In genomic region chr3:16647668-16648067, GRCh38 we compare ENCODE assay signal across 39 cellular contexts. TPM values are rescaled to one million over a fixed set of nuclear protein-coding genes. Genes with fewer than 3 reads are reported as not detected.
"Had no signal": no experiment of that assay in that cellular context is flagged by ENCODE, and none has a peak within 500 bp of the region (broad histone marks: within the 10 kb centered on the region; RNA-seq: fewer than 3 reads in every experiment).

No MANE protein-coding gene starts in this region.

- FAIRE-seq: bronchial epithelial cell, colon, endometrium, endothelial cell of umbilical vein had no signal

- H3K4me1 ChIP-seq: ascending aorta, esophagus squamous epithelium, gastrocnemius medialis, heart left ventricle had no signal

- H3K4me1 Mint-ChIP-seq: activated CD4-positive, alpha-beta memory T cell treated with anti-CD3 and anti-CD28 coated beads, Interleukin-2, amount 10 ng/mL, durations not matched to agents 7 days and 5 days; activated CD4-positive, alpha-beta T cell treated with anti-CD3 and anti-CD28 coated beads for 36 hours; activated CD4-positive, alpha-beta T cell treated with anti-CD3 and anti-CD28 coated beads, Interleukin-2, amount 10 ng/mL, durations not matched to agents 7 days and 5 days; activated naive CD4-positive, alpha-beta T cell treated with anti-CD3 and anti-CD28 coated beads, Interleukin-2, amount 10 ng/mL, durations not matched to agents 7 days and 5 days; activated naive CD8-positive, alpha-beta T cell treated with anti-CD3 and anti-CD28 coated beads, Interleukin-2, amount 10 ng/mL, durations not matched to agents 7 days and 5 days; central memory CD8-positive, alpha-beta T cell; T-helper 17 cell had no signal

- H3K9me3 Mint-ChIP-seq: activated CD4-positive, alpha-beta memory T cell treated with anti-CD3 and anti-CD28 coated beads, Interleukin-2, amount 10 ng/mL, durations not matched to agents 7 days and 5 days; activated naive CD4-positive, alpha-beta T cell treated with anti-CD3 and anti-CD28 coated beads, Interleukin-2, amount 10 ng/mL, durations not matched to agents 7 days and 5 days; activated naive CD4-positive, alpha-beta T cell treated with anti-CD3 and anti-CD28 coated beads, Interleukin-2, amount 50 U/mL, for 72 hours; activated naive CD8-positive, alpha-beta T cell treated with anti-CD3 and anti-CD28 coated beads, Interleukin-2, amount 10 ng/mL, durations not matched to agents 7 days and 5 days; activated T-cell treated with anti-CD3 and anti-CD28 coated beads, Interleukin-2, amount 50 U/mL, for 24 hours; activated T-cell treated with anti-CD3 and anti-CD28 coated beads, Interleukin-2, amount 50 U/mL, for 72 hours; central memory CD8-positive, alpha-beta T cell; T-helper 2 cell treated with Interferon-gamma antibody and Interleukin-4, amounts not matched to agents 5 μg/mL and 100 μg/mL, for 36 hours had no signal

- H3K27me3 ChIP-seq: ascending aorta, brain microvascular endothelial cell, esophagus squamous epithelium, gastrocnemius medialis, heart left ventricle had no signal

- H3K36me3 ChIP-seq: ascending aorta, brain microvascular endothelial cell, esophagus squamous epithelium, gastrocnemius medialis, heart left ventricle, WERI-Rb-1 had no signal

- H3K27ac Mint-ChIP-seq: activated CD4-positive, alpha-beta memory T cell treated with anti-CD3 and anti-CD28 coated beads, Interleukin-2, amount 10 ng/mL, durations not matched to agents 7 days and 5 days; activated CD4-positive, alpha-beta T cell treated with anti-CD3 and anti-CD28 coated beads for 36 hours; activated CD4-positive, alpha-beta T cell treated with anti-CD3 and anti-CD28 coated beads, Interleukin-2, amount 10 ng/mL, durations not matched to agents 7 days and 5 days; activated naive CD4-positive, alpha-beta T cell treated with anti-CD3 and anti-CD28 coated beads, Interleukin-2, amount 10 ng/mL, durations not matched to agents 7 days and 5 days; activated naive CD4-positive, alpha-beta T cell treated with anti-CD3 and anti-CD28 coated beads, Interleukin-2, amount 50 U/mL, for 72 hours; activated naive CD8-positive, alpha-beta T cell treated with anti-CD3 and anti-CD28 coated beads, Interleukin-2, amount 10 ng/mL, durations not matched to agents 7 days and 5 days; activated T-cell treated with anti-CD3 and anti-CD28 coated beads, Interleukin-2, amount 50 U/mL, for 24 hours; activated T-cell treated with anti-CD3 and anti-CD28 coated beads, Interleukin-2, amount 50 U/mL, for 72 hours; T-helper 17 cell; T-helper 2 cell treated with Interferon-gamma antibody and Interleukin-4, amounts not matched to agents 5 μg/mL and 100 μg/mL, for 36 hours had no signal

- H3K4me3 Mint-ChIP-seq: activated CD4-positive, alpha-beta memory T cell treated with anti-CD3 and anti-CD28 coated beads, Interleukin-2, amount 10 ng/mL, durations not matched to agents 7 days and 5 days; activated CD4-positive, alpha-beta T cell treated with anti-CD3 and anti-CD28 coated beads for 36 hours; activated CD4-positive, alpha-beta T cell treated with anti-CD3 and anti-CD28 coated beads, Interleukin-2, amount 10 ng/mL, durations not matched to agents 7 days and 5 days; activated naive CD4-positive, alpha-beta T cell treated with anti-CD3 and anti-CD28 coated beads, Interleukin-2, amount 10 ng/mL, durations not matched to agents 7 days and 5 days; activated naive CD8-positive, alpha-beta T cell treated with anti-CD3 and anti-CD28 coated beads, Interleukin-2, amount 10 ng/mL, durations not matched to agents 7 days and 5 days; activated T-cell treated with anti-CD3 and anti-CD28 coated beads, Interleukin-2, amount 50 U/mL, for 24 hours; activated T-cell treated with anti-CD3 and anti-CD28 coated beads, Interleukin-2, amount 50 U/mL, for 72 hours; central memory CD8-positive, alpha-beta T cell; T-helper 17 cell; T-helper 2 cell treated with Interferon-gamma antibody and Interleukin-4, amounts not matched to agents 5 μg/mL and 100 μg/mL, for 36 hours had no signal

- H3K27me3 Mint-ChIP-seq: activated naive CD4-positive, alpha-beta T cell treated with anti-CD3 and anti-CD28 coated beads, Interleukin-2, amount 10 ng/mL, durations not matched to agents 7 days and 5 days; activated T-cell treated with anti-CD3 and anti-CD28 coated beads, Interleukin-2, amount 50 U/mL, for 24 hours had no signal

- H3K9me3 ChIP-seq: ascending aorta, esophagus squamous epithelium, gastrocnemius medialis, heart left ventricle had no signal

- H3K4me3 ChIP-seq: ascending aorta, esophagus squamous epithelium, gastrocnemius medialis, heart left ventricle had no signal

- H3K27ac ChIP-seq: ascending aorta, brain microvascular endothelial cell, epithelial cell of prostate, esophagus squamous epithelium, gastrocnemius medialis, heart left ventricle, WERI-Rb-1 had no signal

- ATAC-seq: activated CD4-positive, alpha-beta T cell treated with anti-CD3 and anti-CD28 coated beads for 36 hours; activated naive CD4-positive, alpha-beta T cell treated with anti-CD3 and anti-CD28 coated beads, Interleukin-2, amount 50 U/mL, for 72 hours; activated T-cell treated with anti-CD3 and anti-CD28 coated beads, Interleukin-2, amount 50 U/mL, for 72 hours; gastrocnemius medialis; heart left ventricle; T-helper 17 cell had no signal

- H3K36me3 Mint-ChIP-seq: activated naive CD4-positive, alpha-beta T cell treated with anti-CD3 and anti-CD28 coated beads, Interleukin-2, amount 10 ng/mL, durations not matched to agents 7 days and 5 days; activated naive CD4-positive, alpha-beta T cell treated with anti-CD3 and anti-CD28 coated beads, Interleukin-2, amount 50 U/mL, for 72 hours; activated naive CD8-positive, alpha-beta T cell treated with anti-CD3 and anti-CD28 coated beads, Interleukin-2, amount 10 ng/mL, durations not matched to agents 7 days and 5 days had no signal

- DNase-seq: activated CD4-positive, alpha-beta memory T cell treated with anti-CD3 and anti-CD28 coated beads, Interleukin-2, amount 10 ng/mL, durations not matched to agents 7 days and 5 days; activated CD4-positive, alpha-beta T cell treated with anti-CD3 and anti-CD28 coated beads for 36 hours; activated CD4-positive, alpha-beta T cell treated with anti-CD3 and anti-CD28 coated beads, Interleukin-2, amount 10 ng/mL, durations not matched to agents 7 days and 5 days; activated CD4-positive, alpha-beta T cell treated with anti-CD3 and anti-CD28 coated beads, Interleukin-2, amount 50 U/mL, for 4 hours; activated CD4-positive, CD25-positive, alpha-beta regulatory T cell; activated CD4-positive, CD25-positive, alpha-beta regulatory T cell treated with anti-CD3 and anti-CD28 coated beads, Interleukin-2, amount 50 U/mL, for 72 hours; activated CD8-positive, alpha-beta memory T cell treated with anti-CD3 and anti-CD28 coated beads, Interleukin-2, amount 50 U/mL, for 48 hours; activated gamma-delta T cell; activated naive CD4-positive, alpha-beta T cell; activated naive CD4-positive, alpha-beta T cell treated with anti-CD3 and anti-CD28 coated beads, Interleukin-2, amount 10 ng/mL, durations not matched to agents 7 days and 5 days; activated naive CD8-positive, alpha-beta T cell treated with anti-CD3 and anti-CD28 coated beads, Interleukin-2, amount 10 ng/mL, durations not matched to agents 7 days and 5 days; activated T-cell treated with anti-CD3 and anti-CD28 coated beads for 4 hours; activated T-cell treated with anti-CD3 and anti-CD28 coated beads, Interleukin-2, amount 50 U/mL, for 24 hours; activated T-cell treated with anti-CD3 and anti-CD28 coated beads, Interleukin-2, amount 50 U/mL, for 72 hours; brain microvascular endothelial cell; cortex of kidney; dermis blood vessel endothelial cell; effector CD4-positive, alpha-beta T cell; esophagus squamous epithelium; foreskin fibroblast; gastrocnemius medialis; glutamatergic neuron; heart left ventricle; T-helper 1 cell; T-helper 17 cell; T1000; WERI-Rb-1 had no signal

RNA-seq across cellular contexts. Expression of gene DAZL, which starts 42.4 kb away (rescaled TPM):
- total RNA-seq: activated CD4-positive, alpha-beta memory T cell treated with anti-CD3 and anti-CD28 coated beads, Interleukin-2, amount 10 ng/mL, durations not matched to agents 7 days and 5 days; activated CD4-positive, alpha-beta T cell treated with anti-CD3 and anti-CD28 coated beads for 36 hours; activated CD4-positive, alpha-beta T cell treated with anti-CD3 and anti-CD28 coated beads, Interleukin-2, amount 10 ng/mL, durations not matched to agents 7 days and 5 days; activated naive CD4-positive, alpha-beta T cell treated with anti-CD3 and anti-CD28 coated beads, Interleukin-2, amount 50 U/mL, for 72 hours; activated naive CD8-positive, alpha-beta T cell treated with anti-CD3 and anti-CD28 coated beads, Interleukin-2, amount 10 ng/mL, durations not matched to agents 7 days and 5 days; activated T-cell treated with anti-CD3 and anti-CD28 coated beads, Interleukin-2, amount 50 U/mL, for 72 hours; ascending aorta; bronchial epithelial cell; cardiac septum; dermis blood vessel endothelial cell; endothelial cell of umbilical vein; esophagus squamous epithelium; fibroblast of lung; gastrocnemius medialis; heart left ventricle; T-helper 17 cell had no signal
- polyA plus RNA-seq: endothelial cell of umbilical vein, esophagus, heart left ventricle had no signal
